ENCODE assay signal across 13 cellular contexts in genomic region chr7:134781171-134781570, GRCh38. TPM values are rescaled to one million over a fixed set of nuclear protein-coding genes. Genes with fewer than 3 reads are reported as not detected.
DNase-seq lines count a peak whose midpoint lies in the region; ATAC-seq and TF ChIP-seq lines count a peak whose summit lies in the region.
"Had no signal": no experiment of that assay in that cellular context is flagged by ENCODE, and none has a peak within 500 bp of the region (broad histone marks: within the 10 kb centered on the region; RNA-seq: fewer than 3 reads in every experiment).

No MANE protein-coding gene starts in this region.

- no peak for TF ChIP-seq CTCF in coronary artery (IDR thresholded peaks at IDR 0.05)
- no peak for TF ChIP-seq CTCF in thyroid gland (IDR thresholded peaks at IDR 0.05)

- no CpG with 5 or more reads among the region's 2 CpGs for WGBS in mesendoderm (ENCODE audit: extremely low coverage, insufficient coverage, low lambda C conversion rate)
- WGBS in thyroid gland, 2 donors = 56 to 68% methylated on average over 2 of the region's 2 CpGs

- TF ChIP-seq POLR2A in thyroid gland (IDR thresholded peaks at IDR 0.05) = no peak

- peak overlapping the region; percentile 65 for H3K4me3 ChIP-seq in MG63
- H3K4me3 ChIP-seq in coronary artery = peak overlapping the region; percentile 72
- no peak overlapping the region for H3K4me3 ChIP-seq in mesendoderm (ENCODE audit: low read length)
- peak overlapping the region in 1 of 3 donors; percentile 10 for H3K4me3 ChIP-seq in thyroid gland (replicated peaks in 1 of 3)

- H2BK15ac ChIP-seq in mesendoderm (replicated peaks; ENCODE audit: low read depth) = no peak overlapping the region

- H3K4me1 ChIP-seq in mesendoderm (ENCODE audit: control insufficient read depth, low read depth, low read length) (peaks cover 11% of the 10 kb centered on the region), thyroid gland (peaks cover 14 to 15% of the 10 kb centered on the region in 2 donors)

- H2BK5ac ChIP-seq in mesendoderm (ENCODE audit: low read length) = no peak overlapping the region

- no peak for ATAC-seq in GM19035 (IDR thresholded peaks at IDR 0.05; ENCODE audit: unreplicated experiment)
- ATAC-seq: activated naive CD8-positive, alpha-beta T cell treated with anti-CD3 and anti-CD28 coated beads, Interleukin-2, amount 50 U/mL, for 24 hours; stimulated activated memory B cell treated with anti-CD40 and anti-IgM and Interleukin-4, amounts not matched to agents 10 μg/mL and 1 μg/mL and 100 μg/mL, for 72 hours had no signal

- no peak overlapping the region for H2BK120ac ChIP-seq in mesendoderm (ENCODE audit: low read depth, low read length)

- peaks cover 23% of the 10 kb centered on the region for H3K36me3 ChIP-seq in MG63
- no peaks in the 10 kb centered on the region for H3K36me3 ChIP-seq in mesendoderm (ENCODE audit: control insufficient read depth, insufficient read depth, low read length)
- H3K36me3 ChIP-seq in thyroid gland = no peaks in the 10 kb centered on the region

- no peak overlapping the region for H3K23ac ChIP-seq in mesendoderm (ENCODE audit: low read length)

- no peak overlapping the region for H4K8ac ChIP-seq in mesendoderm (ENCODE audit: low read depth, low read length)

- H3K9me3 ChIP-seq in MG63 = no peaks in the 10 kb centered on the region
- no peaks in the 10 kb centered on the region for H3K9me3 ChIP-seq in thyroid gland

- H3K79me1 ChIP-seq in mesendoderm (ENCODE audit: low read length) = peaks cover 4% of the 10 kb centered on the region

- intact Hi-C loops in thyroid gland (cut with DNase I) = no loop called here

- peak overlapping the region; percentile 54 for H3K9ac ChIP-seq in mesendoderm (ENCODE audit: low read length)

- H3K79me2 ChIP-seq in mesendoderm (ENCODE audit: control insufficient read depth, insufficient read depth, low read length) = peaks cover 58% of the 10 kb centered on the region

- no peak overlapping the region for H3K4ac ChIP-seq in mesendoderm (ENCODE audit: low read depth, low read length)

- no peak overlapping the region for H2AK5ac ChIP-seq in mesendoderm (ENCODE audit: low read length)

- H3K27ac ChIP-seq in coronary artery (peak overlapping the region; percentile 81 to 88), mesendoderm (ENCODE audit: low read depth, low read length) (no peak overlapping the region), thyroid gland (peak overlapping the region; percentile 91 to 96 (median 93))

- no peak overlapping the region for H3K18ac ChIP-seq in mesendoderm (ENCODE audit: low read length)

- no peak overlapping the region for H3K4me2 ChIP-seq in mesendoderm (ENCODE audit: low read length)

- peak overlapping the region; percentile 61 for H3K56ac ChIP-seq in mesendoderm (ENCODE audit: low read length)

- H3K27me3 ChIP-seq in MG63 (no peaks in the 10 kb centered on the region), mesendoderm (ENCODE audit: insufficient read depth, low read length, poor library complexity) (no peaks in the 10 kb centered on the region), thyroid gland (no peaks in the 10 kb centered on the region)

- no peak overlapping the region for H4K5ac ChIP-seq in mesendoderm (ENCODE audit: low read length)

- no peak for DNase-seq in MG63
- DNase-seq in coronary artery (ENCODE audit: low spot score) = no peak
- no peak for DNase-seq in mesendoderm
- no peak for DNase-seq in thyroid gland
- DNase-seq in NCI-H2196 (lab: John Stamatoyannopoulos, UW; ENCODE audit: unreplicated experiment) = no peak
- DNase-seq in GDM1 (lab: John Stamatoyannopoulos, UW) = no peak
- no peak for DNase-seq in NCI-H510A (lab: John Stamatoyannopoulos, UW)
- DNase-seq: activated CD4-positive, alpha-beta memory T cell treated with anti-CD3 and anti-CD28 coated beads for 36 hours; activated naive CD8-positive, alpha-beta T cell treated with anti-CD3 and anti-CD28 coated beads, Interleukin-2, amount 50 U/mL, for 24 hours; NCI-H2081; SIG-M5 had no signal

RNA-seq across cellular contexts. Expression of gene CALD1, which starts 1.7 kb away (rescaled TPM):
- total RNA-seq in MG63 (2014; rRNA removed; shearing (Covaris generic); ENCODE audit: low replicate concordance) = 53.1 and 68.3 TPM in 2 replicates
- polyA plus RNA-seq in mesendoderm (2013, experiment 1 of 2) = 379 TPM
- polyA plus RNA-seq in mesendoderm (2013, experiment 2 of 2) = 417 TPM
- total RNA-seq in thyroid gland = 100 to 1,000 TPM; 141 to 223 (median 169) TPM
